24 cellular contexts compared by ENCODE assay signal in genomic region chr2:120568975-120569268, GRCh38.
"Had no signal": no experiment of that assay in that cellular context is flagged by ENCODE, and none has a peak within 500 bp of the region (broad histone marks: within the 10 kb centered on the region; RNA-seq: fewer than 3 reads in every experiment).

No MANE protein-coding gene starts in this region.

- ATAC-seq: activated CD4-positive, alpha-beta T cell treated with anti-CD3 and anti-CD28 coated beads for 36 hours; activated T-helper 17 cell treated with anti-CD3 and anti-CD28 coated beads, Interleukin-2, amount 50 U/mL, for 72 hours; gastroesophageal sphincter; left ventricle myocardium superior; natural killer cell had no signal

- DNase-seq: activated B cell treated with CpG ODN at 0.5 μM for 24 hours; activated CD4-positive, alpha-beta T cell treated with anti-CD3 and anti-CD28 coated beads for 36 hours; activated CD4-positive, alpha-beta T cell treated with anti-CD3 and anti-CD28 coated beads, Interleukin-2, amount 50 U/mL, for 4 hours; activated CD8-positive, alpha-beta memory T cell treated with anti-CD3 and anti-CD28 coated beads for 24 hours; activated CD8-positive, alpha-beta memory T cell treated with anti-CD3 and anti-CD28 coated beads, Interleukin-2, amount 50 U/mL, for 4 hours; activated naive CD4-positive, alpha-beta T cell; activated T-cell treated with anti-CD3 and anti-CD28 coated beads, Interleukin-2, amount 50 U/mL, for 24 hours; adrenal gland; head of caudate nucleus; hypothalamus; left ventricle myocardium superior; mammary epithelial cell; midbrain; natural killer cell; retina; sigmoid colon; stimulated activated CD4-positive, alpha-beta T cell treated with anti-CD3 and anti-CD28 coated beads, Interleukin-15, amount 100 ng/mL, for 24 hours; stimulated activated naive CD4-positive, alpha-beta T cell; testis had no signal

- H3K4me3 ChIP-seq: adrenal gland, cardiac muscle cell, gastroesophageal sphincter, sigmoid colon, smooth muscle cell, testis, upper lobe of left lung had no signal
